27 cellular contexts compared by ENCODE assay signal in genomic region chr17:958712-959451, GRCh38. TPM values are rescaled to one million over a fixed set of nuclear protein-coding genes. Genes with fewer than 3 reads are reported as not detected.
DNase-seq lines count a peak whose midpoint lies in the region; ATAC-seq, FAIRE-seq and TF ChIP-seq lines count a peak whose summit lies in the region.
"Had no signal": no experiment of that assay in that cellular context is flagged by ENCODE, and none has a peak within 500 bp of the region (broad histone marks: within the 10 kb centered on the region; RNA-seq: fewer than 3 reads in every experiment).

No MANE protein-coding gene starts in this region.

- DNase-seq in Caco-2, result no peak
- DNase-seq in HTR-8/SVneo (ENCODE audit: insufficient read length, low spot score), result no peak
- DNase-seq in glomerular visceral epithelial cell (ENCODE audit: extremely low spot score), result peak; percentile 55
- no peak for DNase-seq in HuH-7 (ENCODE audit: low spot score)
- no peak for DNase-seq in effector CD4-positive, alpha-beta T cell
- DNase-seq: activated CD4-positive, alpha-beta T cell treated with anti-CD3 and anti-CD28 coated beads, Interleukin-2, amount 50 U/mL, for 48 hours; activated CD4-positive, CD25-positive, alpha-beta regulatory T cell; activated naive CD8-positive, alpha-beta T cell treated with anti-CD3 and anti-CD28 coated beads for 36 hours; Calu3; cerebellar nuclear complex; effector CD8-positive, alpha-beta T cell; EL; HCEC 1CT; MG63; NCI-H1417 treated with DMSO at 0.1 percent for 48 hours; NCI-H2107; NCI-H510A treated with DMSO at 0.1 percent for 48 hours; stimulated activated CD4-positive, alpha-beta T cell treated with anti-CD3 and anti-CD28 coated beads, Interleukin-12 subunit alpha, Interleukin-12 subunit beta, amount 100 ng/mL, for 4 hours; stimulated activated CD4-positive, alpha-beta T cell treated with anti-CD3 and anti-CD28 coated beads, Interleukin-4, amount 100 ng/mL, for 4 hours had no signal

- H3K4me3 ChIP-seq in Caco-2 (ENCODE audit: low read depth, low read length) (no peak overlapping the region), rectal smooth muscle tissue (ENCODE audit: low read length) (no peak overlapping the region)
- H3K4me3 ChIP-seq: MG63, mucosa of descending colon, tibial nerve had no signal

- TF ChIP-seq CTCF in Caco-2 (IDR thresholded peaks at IDR 0.05; ENCODE audit: insufficient read depth in 1 of 2, low read depth in 1 of 2, low read length in 1 of 2, severe bottlenecking in 1 of 2, unreplicated experiment in 1 of 2), result no peak

- FAIRE-seq in HTR-8/SVneo (lab: Jason Lieb, UNC), result peak; percentile 51
- FAIRE-seq: astrocyte had no signal

- POLR2A ChIA-PET in Caco-2 (lab: Charles Lee), result no interaction called here

- no peak overlapping the region for H3K4me3 Mint-ChIP-seq in Caco-2 (ENCODE audit: unreplicated experiment)
- H3K4me3 Mint-ChIP-seq: activated naive CD8-positive, alpha-beta T cell treated with anti-CD3 and anti-CD28 coated beads for 36 hours; stimulated activated naive CD8-positive, alpha-beta T cell treated with anti-CD3 and anti-CD28 coated beads, Interleukin-15, Interleukin-2, amounts not matched to agents 100 ng/mL and 50 ng/mL, for 24 hours; T-helper 2 cell treated with Interferon-gamma antibody and Interleukin-4, amounts not matched to agents 5 μg/mL and 100 μg/mL, for 36 hours had no signal

- peak overlapping the region; percentile 76 for H3K27ac ChIP-seq in rectal smooth muscle tissue (ENCODE audit: low read depth, low read length)
- H3K27ac ChIP-seq: tibial nerve had no signal

- CTCF ChIA-PET in Caco-2 (lab: Charles Lee), result no interaction called here

- H3K36me3 Mint-ChIP-seq in Caco-2 (ENCODE audit: insufficient read depth, unreplicated experiment), result peaks cover 65% of the 10 kb centered on the region
- H3K36me3 Mint-ChIP-seq: activated naive CD8-positive, alpha-beta T cell treated with anti-CD3 and anti-CD28 coated beads for 36 hours had no signal

- peaks cover 24% of the 10 kb centered on the region for H3K4me1 Mint-ChIP-seq in Caco-2 (ENCODE audit: low read depth, unreplicated experiment)
- H3K4me1 Mint-ChIP-seq: activated naive CD8-positive, alpha-beta T cell treated with anti-CD3 and anti-CD28 coated beads for 36 hours had no signal

- H3K4me1 ChIP-seq in Caco-2 (peaks cover 48% of the 10 kb centered on the region), rectal smooth muscle tissue (ENCODE audit: control insufficient read depth, insufficient read depth, low read length) (peaks cover 15% of the 10 kb centered on the region)

- H3K27me3 ChIP-seq in Caco-2 (replicated peaks; ENCODE audit: control insufficient read depth, insufficient read depth, low read length) (no peaks in the 10 kb centered on the region), rectal smooth muscle tissue (ENCODE audit: control insufficient read depth, insufficient read depth, low read length) (no peaks in the 10 kb centered on the region)
- H3K27me3 ChIP-seq: MG63, tibial nerve had no signal

- intact Hi-C loops in Caco-2 (cut with micrococcal nuclease; ENCODE audit: unreplicated experiment), result no loop called here

- H3K9me3 ChIP-seq in Caco-2, result no peaks in the 10 kb centered on the region
- H3K9me3 ChIP-seq: MG63, mucosa of descending colon, tibial nerve had no signal

- peak overlapping the region; percentile 25 for H3K27ac Mint-ChIP-seq in Caco-2 (ENCODE audit: unreplicated experiment)
- H3K27ac Mint-ChIP-seq: activated naive CD8-positive, alpha-beta T cell treated with anti-CD3 and anti-CD28 coated beads for 36 hours; stimulated activated naive CD8-positive, alpha-beta T cell treated with anti-CD3 and anti-CD28 coated beads, Interleukin-15, Interleukin-2, amounts not matched to agents 100 ng/mL and 50 ng/mL, for 24 hours; T-helper 2 cell treated with Interferon-gamma antibody and Interleukin-4, amounts not matched to agents 5 μg/mL and 100 μg/mL, for 36 hours had no signal

- no peaks in the 10 kb centered on the region for H3K9me3 Mint-ChIP-seq in Caco-2 (ENCODE audit: unreplicated experiment)
- H3K9me3 Mint-ChIP-seq: activated naive CD8-positive, alpha-beta T cell treated with anti-CD3 and anti-CD28 coated beads for 36 hours; stimulated activated naive CD8-positive, alpha-beta T cell treated with anti-CD3 and anti-CD28 coated beads, Interleukin-15, Interleukin-2, amounts not matched to agents 100 ng/mL and 50 ng/mL, for 24 hours; T-helper 2 cell treated with Interferon-gamma antibody and Interleukin-4, amounts not matched to agents 5 μg/mL and 100 μg/mL, for 36 hours had no signal

- H3K9ac ChIP-seq in rectal smooth muscle tissue (ENCODE audit: low read length), result no peak overlapping the region

- H3K27me3 Mint-ChIP-seq in Caco-2 (ENCODE audit: insufficient read depth, unreplicated experiment), result no peaks in the 10 kb centered on the region

- H3K36me3 ChIP-seq in Caco-2 (ENCODE audit: control insufficient read depth, insufficient read depth, low read length) (no peaks in the 10 kb centered on the region), rectal smooth muscle tissue (ENCODE audit: control insufficient read depth, insufficient read depth, low read length) (no peaks in the 10 kb centered on the region)
- H3K36me3 ChIP-seq: tibial nerve had no signal

- ATAC-seq in HG02840 (IDR thresholded peaks at IDR 0.05; ENCODE audit: low FRiP score, unreplicated experiment) (no peak), GM19467 (IDR thresholded peaks at IDR 0.05; ENCODE audit: unreplicated experiment) (no peak)
- ATAC-seq: mucosa of descending colon had no signal

- no TSS peak for BruUV-seq in Caco-2 (replicated peaks; lab: Mats Ljungman, UMichigan)

RNA-seq across cellular contexts. Expression of gene NXN, which starts 20.7 kb away (rescaled TPM):
- 68.4 and 76.7 TPM in 2 replicates for total RNA-seq in Caco-2 (2022)

RNA-seq across cellular contexts. Expression of gene TIMM22, which starts 38.0 kb away (rescaled TPM):
- total RNA-seq in Caco-2 (2022), result 20.1 and 20.6 TPM in 2 replicates
